In genomic region chr2:48952071-48952604, GRCh38 we compare ENCODE assay signal across 2 cellular contexts.
A peak's percentile ranks its signal among the peaks of the same experiment; 100 is the strongest.
TF ChIP-seq lines count a peak whose summit lies in the region.

No MANE protein-coding gene starts in this region.

TF ChIP-seq in IMR-90, 13 proteins besides CTCF, POLR2A, EP300 and RAD21:
- TF ChIP-seq BHLHE40 (IDR thresholded peaks at IDR 0.05; ENCODE audit: low read depth, low read length), result no peak
- TF ChIP-seq MXI1 (IDR thresholded peaks at IDR 0.05; ENCODE audit: borderline replicate concordance, low read depth, low read length), result no peak
- no peak for TF ChIP-seq MAFK (IDR thresholded peaks at IDR 0.05; ENCODE audit: low read depth, low read length)
- TF ChIP-seq NFE2L2 (IDR thresholded peaks at IDR 0.05; ENCODE audit: low read depth, low read length), result no peak
- no peak for TF ChIP-seq MAZ (IDR thresholded peaks at IDR 0.05; ENCODE audit: borderline replicate concordance, low read depth, low read length)
- TF ChIP-seq ELK1 (IDR thresholded peaks at IDR 0.05; ENCODE audit: borderline replicate concordance, low read depth, low read length), result no peak
- no peak for TF ChIP-seq CHD1 (IDR thresholded peaks at IDR 0.05; ENCODE audit: low read depth, low read length)
- TF ChIP-seq FOS (IDR thresholded peaks at IDR 0.05; ENCODE audit: low read depth, low read length), result no peak
- TF ChIP-seq USF2 (IDR thresholded peaks at IDR 0.05; ENCODE audit: low read depth, low read length), result peak; percentile 47

TF ChIP-seq in K562, 482 proteins besides CTCF, POLR2A, EP300 and RAD21:
- TF ChIP-seq TFE3 (CRISPR knock-in tag; IDR thresholded peaks at IDR 0.05) (peak; percentile 73), RAD51 (IDR thresholded peaks at IDR 0.05; ENCODE audit: borderline replicate concordance, low read depth) (peak; percentile 27; the same call in 1 of the 2 replicates), FOXP4 (CRISPR knock-in tag; IDR thresholded peaks at IDR 0.05; ENCODE audit: borderline replicate concordance) (no peak)
